Comparison of ENCODE assay signal across 8 cellular contexts in the genomic region with DNA sequence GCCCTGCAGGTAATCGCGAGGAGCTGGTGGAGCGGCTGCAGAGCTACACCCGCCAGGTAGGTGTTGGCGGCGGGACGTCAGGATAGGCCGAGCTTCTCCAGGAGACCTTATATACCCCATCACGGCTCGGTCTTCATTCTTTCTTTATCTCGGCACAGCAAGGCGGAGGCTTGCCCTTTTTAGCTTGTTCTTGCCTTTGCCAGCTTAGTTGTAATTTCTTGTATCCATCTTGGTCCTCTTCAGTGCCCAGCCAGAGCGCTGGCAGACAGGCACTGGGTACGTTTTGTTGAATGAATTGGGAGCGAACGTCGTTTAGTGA. TPM values are rescaled to one million over a fixed set of nuclear protein-coding genes. Genes with fewer than 3 reads are reported as not detected.
A peak's percentile ranks its signal among the peaks of the same experiment; 100 is the strongest.
DNase-seq lines count a peak whose midpoint lies in the region; ATAC-seq and TF ChIP-seq lines count a peak whose summit lies in the region.

No MANE protein-coding gene starts in this region.

- H3K9me3 Mint-ChIP-seq in naive thymus-derived CD8-positive, alpha-beta T cell, result no peaks in the 10 kb centered on the region

- no peaks in the 10 kb centered on the region for H3K9me3 ChIP-seq in KOPT-K1 (ENCODE audit: insufficient read depth, low read length, poor library complexity, severe bottlenecking)
- H3K9me3 ChIP-seq in colonic mucosa, result no peaks in the 10 kb centered on the region

- H3K9ac ChIP-seq in colonic mucosa (ENCODE audit: low read depth in 2 of 2, low read length in 2 of 2), result peak overlapping the region; percentile 96 to 99

- peaks cover 3 to 45% (median 6%) of the 10 kb centered on the region in 3 donors for H3K36me3 Mint-ChIP-seq in naive thymus-derived CD8-positive, alpha-beta T cell

- H3K4me3 ChIP-seq in AG09309 (ENCODE audit: control insufficient read depth, low read depth, low read length) (peak overlapping the region; percentile 79), colonic mucosa (peak overlapping the region; percentile 98)

- no peaks in the 10 kb centered on the region for H3K27me3 ChIP-seq in colonic mucosa

- TF ChIP-seq CTCF in AG09309 (IDR thresholded peaks at IDR 0.05; ENCODE audit: control insufficient read depth, insufficient read depth, low read depth, low read length, missing control alignments) (no peak), colonic mucosa (IDR thresholded peaks at IDR 0.05) (no peak)

- H3K36me3 ChIP-seq in KOPT-K1 (ENCODE audit: insufficient read depth, low read length) (peaks cover 44% of the 10 kb centered on the region), colonic mucosa (peaks cover 22% of the 10 kb centered on the region)

- ATAC-seq in naive thymus-derived CD8-positive, alpha-beta T cell, result peak in 1 of 2 donors; percentile 0
- no peak for ATAC-seq in HG03520 (IDR thresholded peaks at IDR 0.05; ENCODE audit: unreplicated experiment)
- ATAC-seq in esophagus mucosa, result no peak

- DNase-seq in AG09309 (ENCODE audit: low read depth) (no peak), colonic mucosa (no peak), NCI-H748 (lab: John Stamatoyannopoulos, UW; ENCODE audit: unreplicated experiment) (no peak), NCI-H345 treated with DMSO at 0.1 percent for 48 hours (lab: John Stamatoyannopoulos, UW; ENCODE audit: unreplicated experiment) (no peak)
- no peak for DNase-seq in naive thymus-derived CD8-positive, alpha-beta T cell

- H3K4me1 Mint-ChIP-seq in naive thymus-derived CD8-positive, alpha-beta T cell, result peaks cover 19 to 44% (median 37%) of the 10 kb centered on the region in 4 donors

- intact Hi-C loops in colonic mucosa (cut with DNase I), result no loop called here

- peak overlapping the region; percentile 98 to 100 (median 99) for H3K4me3 Mint-ChIP-seq in naive thymus-derived CD8-positive, alpha-beta T cell

- H3K27ac ChIP-seq in KOPT-K1 (ENCODE audit: low read depth, low read length, poor library complexity, severe bottlenecking), result peak overlapping the region; percentile 86
- H3K27ac ChIP-seq in colonic mucosa, result peak overlapping the region; percentile 95

- POLR2A ChIA-PET in naive thymus-derived CD8-positive, alpha-beta T cell (lab: Charles Lee), result interaction anchor here (0.7 to 2.9 kb wide), 17 partner anchors 8 to 476 kb away, joined by 3 to 26 read pairs (median 4); a partner anchor contains a TSS

- peaks cover 0 to 5% (median 0%) of the 10 kb centered on the region in 5 donors for H3K27me3 Mint-ChIP-seq in naive thymus-derived CD8-positive, alpha-beta T cell

- peaks cover 5% of the 10 kb centered on the region for H3K4me1 ChIP-seq in colonic mucosa

- peak overlapping the region; percentile 95 to 99 (median 98) for H3K27ac Mint-ChIP-seq in naive thymus-derived CD8-positive, alpha-beta T cell

RNA-seq across cellular contexts. Expression of a gene that starts 0.5 kb away (rescaled TPM):
- total RNA-seq in colonic mucosa (100 to 1,000 TPM; 139 to 196 TPM), esophagus mucosa (76.7 TPM)
- 100 to 1,000 TPM; 184 to 197 TPM for total RNA-seq in naive thymus-derived CD8-positive, alpha-beta T cell
- polyA plus RNA-seq in naive thymus-derived CD8-positive, alpha-beta T cell, result 100 to 1,000 TPM in 1 of 3 donors, 10 to 100 TPM in 2; 70.3 to 115 (median 91.6) TPM

RNA-seq across cellular contexts. Expression of a gene that starts 3.7 kb away (rescaled TPM):
- total RNA-seq in colonic mucosa (not detected), esophagus mucosa (not detected)
- total RNA-seq in naive thymus-derived CD8-positive, alpha-beta T cell, result not detected
- under 1 TPM in 1 of 3 donors, not detected in 2; 0.27 TPM for polyA plus RNA-seq in naive thymus-derived CD8-positive, alpha-beta T cell

RNA-seq across cellular contexts. Expression of a gene that starts 17.4 kb away (rescaled TPM):
- total RNA-seq in colonic mucosa, result 10 to 100 TPM; 10.1 to 20.9 TPM
- 100 to 1,000 TPM; 312 to 317 TPM for total RNA-seq in naive thymus-derived CD8-positive, alpha-beta T cell
- 10 to 100 TPM; 35.9 to 98.8 (median 49.9) TPM for polyA plus RNA-seq in naive thymus-derived CD8-positive, alpha-beta T cell
- total RNA-seq in esophagus mucosa, result 41.7 TPM

RNA-seq across cellular contexts. Expression of a gene that starts 26.3 kb away (rescaled TPM):
- total RNA-seq in colonic mucosa (under 1 TPM in 1 of 2 donors, not detected in 1; 0.35 TPM), esophagus mucosa (not detected)
- not detected for total RNA-seq in naive thymus-derived CD8-positive, alpha-beta T cell
- polyA plus RNA-seq in naive thymus-derived CD8-positive, alpha-beta T cell, result under 1 TPM in 1 of 3 donors, not detected in 2; 0.11 TPM

RNA-seq across cellular contexts. Expression of a gene that starts 40.8 kb away (rescaled TPM):
- total RNA-seq in colonic mucosa (not detected), esophagus mucosa (9.2 TPM)
- not detected for total RNA-seq in naive thymus-derived CD8-positive, alpha-beta T cell
- not detected for polyA plus RNA-seq in naive thymus-derived CD8-positive, alpha-beta T cell
